In the genomic region with DNA sequence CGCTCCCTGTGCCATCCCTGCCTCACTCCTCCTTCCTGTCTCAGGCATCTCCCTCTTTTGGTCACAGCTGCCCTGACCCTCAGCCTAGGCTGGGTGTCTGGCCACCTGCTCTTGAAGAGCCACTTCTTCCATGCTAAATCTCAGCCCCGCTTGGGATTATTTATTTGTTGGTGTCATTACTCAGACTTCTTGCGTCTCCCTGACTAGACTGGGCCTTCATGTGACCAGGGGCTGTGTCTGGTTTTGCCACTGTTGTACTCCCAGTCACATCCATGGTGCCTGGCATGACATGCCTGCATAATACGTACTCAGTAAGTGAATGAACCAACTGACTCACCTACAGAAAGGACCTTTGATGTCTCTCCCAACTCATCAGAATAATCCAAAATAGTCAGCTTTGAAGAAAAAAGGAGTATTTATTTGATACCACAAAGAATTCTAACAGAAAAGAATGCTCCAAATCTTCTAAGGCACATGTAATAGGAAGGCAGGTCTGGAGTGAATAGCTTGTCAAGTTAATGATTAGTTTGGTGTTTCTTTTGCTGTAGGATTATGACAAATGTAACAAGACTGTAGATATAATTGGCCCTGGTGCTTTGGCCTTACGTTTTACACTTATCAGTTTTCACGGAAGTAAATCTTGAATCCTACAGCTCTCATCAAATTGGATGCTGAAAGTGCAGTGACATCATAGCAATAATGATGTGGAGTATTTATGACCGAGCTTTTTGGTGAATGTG, we compare ENCODE assay signal across 22 cellular contexts.
DNase-seq lines count a peak whose midpoint lies in the region; ATAC-seq, FAIRE-seq and TF ChIP-seq lines count a peak whose summit lies in the region.
"Had no signal": no experiment of that assay in that cellular context is flagged by ENCODE, and none has a peak within 500 bp of the region (broad histone marks: within the 10 kb centered on the region; RNA-seq: fewer than 3 reads in every experiment).

No MANE protein-coding gene starts in this region.

- no peak overlapping the region for H3K23ac ChIP-seq in mesenchymal stem cell (ENCODE audit: low read length in 2 of 2)

- H3K4me1 ChIP-seq in HepG2 (ENCODE audit: insufficient read depth, low read length): peaks cover 57% of the 10 kb centered on the region
- H3K4me1 ChIP-seq in right lobe of liver: no peaks in the 10 kb centered on the region
- peaks cover 10% of the 10 kb centered on the region for H3K4me1 ChIP-seq in mesenchymal stem cell (ENCODE audit: control insufficient read depth, insufficient read depth, low read depth, low read length)
- H3K4me1 ChIP-seq: HAP-1, prostate gland, vagina had no signal

- H2BK12ac ChIP-seq in mesenchymal stem cell (ENCODE audit: low read length in 2 of 2): peak overlapping the region; percentile 51 to 75

- H3K4me3 ChIP-seq in HepG2 (replicated peaks in 1 of 3; ENCODE audit: insufficient read depth in 1 of 3, low read depth in 2 of 3, low read length in 3 of 3) (no peak overlapping the region), right lobe of liver (no peak overlapping the region), epithelial cell of esophagus (ENCODE audit: low read length) (no peak overlapping the region), mesenchymal stem cell (ENCODE audit: insufficient read depth in 1 of 2, low read depth in 1 of 2, low read length in 2 of 2) (no peak overlapping the region)
- H3K4me3 ChIP-seq: HAP-1, heart right ventricle, prostate gland, vagina had no signal

- H2AK5ac ChIP-seq in mesenchymal stem cell (ENCODE audit: low read length, severe bottlenecking): peak overlapping the region; percentile 35

- H3K27ac ChIP-seq in HepG2 (ENCODE audit: extremely low read length, insufficient read depth, low read length): no peak overlapping the region
- no peak overlapping the region for H3K27ac ChIP-seq in right lobe of liver
- H3K27ac ChIP-seq in mesenchymal stem cell (ENCODE audit: low read length, poor library complexity, severe bottlenecking): peak overlapping the region; percentile 77
- H3K27ac ChIP-seq: prostate gland, vagina had no signal

- ATAC-seq in HepG2 (peak; percentile 53; the same call in 2 of the 3 replicates), right lobe of liver (no peak), GM21367 (IDR thresholded peaks at IDR 0.05; ENCODE audit: unreplicated experiment) (no peak), HG02610 (IDR thresholded peaks at IDR 0.05; ENCODE audit: unreplicated experiment) (no peak)
- ATAC-seq: activated CD8-positive, alpha-beta memory T cell treated with anti-CD3 and anti-CD28 coated beads, Interleukin-2, amount 10 ng/mL, durations not matched to agents 7 days and 5 days had no signal

- H2BK15ac ChIP-seq in mesenchymal stem cell (ENCODE audit: low read depth, poor library complexity, severe bottlenecking): peak overlapping the region; percentile 55

- TF ChIP-seq RAD21 in HepG2 (CRISPR knock-in tag; IDR thresholded peaks at IDR 0.05): no peak

- 0 out of 5 replicates have a peak, but pooled peaks cover 0 to 1% of the 10 kb centered on the region in 2 experiments for H3K27me3 ChIP-seq in HepG2 (ENCODE audit: control insufficient read depth in 1 of 2, insufficient read depth in 2 of 2, low read length in 2 of 2)
- H3K27me3 ChIP-seq in right lobe of liver: no peaks in the 10 kb centered on the region
- no peaks in the 10 kb centered on the region for H3K27me3 ChIP-seq in mesenchymal stem cell (ENCODE audit: control insufficient read depth in 1 of 2, insufficient read depth in 1 of 2, low read length in 2 of 2)
- H3K27me3 ChIP-seq: vagina had no signal

- TF ChIP-seq EP300 in HepG2 (IDR thresholded peaks at IDR 0.05; ENCODE audit: low read depth in 2 of 2, low read length in 2 of 2): no peak
- TF ChIP-seq EP300 in HepG2 (CRISPR knock-in tag; IDR thresholded peaks at IDR 0.05; ENCODE audit: borderline replicate concordance): no peak

- no peak overlapping the region for H2BK120ac ChIP-seq in mesenchymal stem cell (ENCODE audit: low read depth, low read length)

- H3K36me3 ChIP-seq in HepG2 (replicated peaks in 1 of 2; ENCODE audit: control insufficient read depth in 1 of 2, insufficient read depth in 2 of 2, low read length in 2 of 2): no peaks in the 10 kb centered on the region
- H3K36me3 ChIP-seq in right lobe of liver: no peaks in the 10 kb centered on the region
- no peaks in the 10 kb centered on the region for H3K36me3 ChIP-seq in mesenchymal stem cell (ENCODE audit: control insufficient read depth in 1 of 2, insufficient read depth in 2 of 2, low read depth in 1 of 2, low read length in 2 of 2)
- H3K36me3 ChIP-seq: HAP-1, heart right ventricle, prostate gland, vagina had no signal

- no peaks in the 10 kb centered on the region for H3K9me3 ChIP-seq in HepG2 (ENCODE audit: low read length)
- H3K9me3 ChIP-seq in right lobe of liver: no peaks in the 10 kb centered on the region
- H3K9me3 ChIP-seq in mesenchymal stem cell (ENCODE audit: control insufficient read depth, low read length): no peaks in the 10 kb centered on the region
- H3K9me3 ChIP-seq: HAP-1, heart right ventricle, prostate gland, vagina had no signal

- H3K18ac ChIP-seq in mesenchymal stem cell (ENCODE audit: low read depth in 1 of 2, low read length in 2 of 2): peak overlapping the region in 1 of 2 experiments; percentile 31

- H4K20me1 ChIP-seq in HepG2 (ENCODE audit: insufficient read depth, low read length): no peaks in the 10 kb centered on the region

- DNase-seq in HepG2 (ENCODE audit: low spot score) (peak; percentile 50), right lobe of liver (no peak), epithelial cell of esophagus (ENCODE audit: low read depth) (peak; percentile 45), mesenchymal stem cell (peak; percentile 67), hypothalamus (lab: John Stamatoyannopoulos, UW) (no peak)
- no peak for DNase-seq in activated CD4-positive, alpha-beta T cell treated with anti-CD3 and anti-CD28 coated beads for 48 hours
- DNase-seq: activated CD8-positive, alpha-beta memory T cell treated with anti-CD3 and anti-CD28 coated beads, Interleukin-2, amount 10 ng/mL, durations not matched to agents 7 days and 5 days; activated effector memory CD4-positive, alpha-beta T cell treated with anti-CD3 and anti-CD28 coated beads, Interleukin-2, amount 50 U/mL, for 16 hours; central memory CD4-positive, alpha-beta T cell; effector CD4-positive, alpha-beta T cell; heart right ventricle; mesendoderm; NCI-H187; NCI-H226; NK-92 treated with Interleukin-12 subunit alpha and Interleukin-12 subunit beta, amount 100 ng/mL, for 24 hours; substantia nigra had no signal

- BruUV-seq in HepG2 (replicated peaks; lab: Mats Ljungman, UMichigan): no TSS peak

- H4K8ac ChIP-seq in mesenchymal stem cell (ENCODE audit: low read length): no peak overlapping the region

- H3K4ac ChIP-seq in mesenchymal stem cell (ENCODE audit: low read depth in 1 of 2, low read length in 2 of 2): peak overlapping the region in 1 of 2 experiments; percentile 11

- H3K14ac ChIP-seq in mesenchymal stem cell (ENCODE audit: low read length in 2 of 2): peak overlapping the region in 1 of 2 experiments; percentile 44

- H3K9ac ChIP-seq in HepG2 (ENCODE audit: insufficient read depth, low read depth, low read length): no peak overlapping the region
- no peak overlapping the region for H3K9ac ChIP-seq in mesenchymal stem cell (ENCODE audit: low read length)

- 46% methylated on average over 7 of the region's 7 CpGs for WGBS in HepG2 (ENCODE audit: low lambda C conversion rate)
- WGBS in right lobe of liver (ENCODE audit: insufficient coverage, low coverage, low lambda C conversion rate, missing lambda C conversion rate): 77% methylated on average over 7 of the region's 7 CpGs
- 74% methylated on average over 7 of the region's 7 CpGs for WGBS in mesenchymal stem cell

- H3K4me2 ChIP-seq in HepG2 (ENCODE audit: low read depth, low read length) (0 out of 2 replicates have a peak overlapping the region, but pooled peaks have one; percentile 8), mesenchymal stem cell (ENCODE audit: low read length, poor library complexity, severe bottlenecking) (no peak overlapping the region)

- H3K79me1 ChIP-seq in mesenchymal stem cell (replicated peaks; ENCODE audit: low read length, poor library complexity, severe bottlenecking): no peaks in the 10 kb centered on the region

- TF ChIP-seq POLR2A in HepG2 (IDR thresholded peaks at IDR 0.05; ENCODE audit: insufficient read depth in 1 of 2, low read depth in 2 of 2, low read length in 2 of 2) (no peak), right lobe of liver (IDR thresholded peaks at IDR 0.05) (no peak)

- H2AFZ ChIP-seq in HepG2 (ENCODE audit: low read length) (no peak overlapping the region), mesenchymal stem cell (ENCODE audit: low read depth, low read length) (no peak overlapping the region)

- no peak for FAIRE-seq in HepG2 (lab: Jason Lieb, UNC)
- FAIRE-seq: GM12891 had no signal

- intact Hi-C loops in HepG2 (cut with micrococcal nuclease; ENCODE audit: unreplicated experiment): no loop called here
- intact Hi-C loops in right lobe of liver (cut with DNase I): no loop called here

- no peak overlapping the region for H4K91ac ChIP-seq in mesenchymal stem cell (ENCODE audit: low read length)

- H2BK5ac ChIP-seq in mesenchymal stem cell (ENCODE audit: low read depth, low read length, poor library complexity, severe bottlenecking): peak overlapping the region; percentile 12

- TF ChIP-seq CTCF in HepG2 (CRISPR knock-in tag; IDR thresholded peaks at IDR 0.05) (no peak), right lobe of liver (IDR thresholded peaks at IDR 0.05) (no peak), epithelial cell of esophagus (IDR thresholded peaks at IDR 0.05; ENCODE audit: insufficient read depth, low read depth, low read length, missing control alignments) (no peak)

- CTCF ChIA-PET in HepG2 (lab: Yijun Ruan, JAX; ENCODE audit: low intra/inter-chr PET ratio, low total read pairs): no interaction called here

- in situ Hi-C loops in HepG2 (cut with HindIII; ENCODE audit: extremely low pct_ligation_motif_present, low pct_unique_long_range_greater_than_20kb): no loop called here

- H3K79me2 ChIP-seq in HepG2 (ENCODE audit: insufficient read depth, low read length): no peaks in the 10 kb centered on the region

- POLR2A ChIA-PET in HepG2 (lab: Yijun Ruan, JAX): interaction anchor here (0.6 to 0.7 kb wide), 2 partner anchors 14 to 202 kb away, joined by 3 read pairs; no protein-coding TSS in a partner anchor

TF ChIP-seq in HepG2, 621 proteins besides CTCF, POLR2A, EP300 and RAD21:
- TF ChIP-seq ZBTB7B (CRISPR knock-in tag; IDR thresholded peaks at IDR 0.05): no peak
- peak; percentile 47; the same call in 1 of the 2 replicates for TF ChIP-seq CREB1 (IDR thresholded peaks at IDR 0.05)
- TF ChIP-seq CREB1 (CRISPR knock-in tag; IDR thresholded peaks at IDR 0.05): no peak
- TF ChIP-seq MYC (CRISPR knock-in tag; IDR thresholded peaks at IDR 0.05; ENCODE audit: borderline replicate concordance): no peak
- no peak for TF ChIP-seq ZFP37 (CRISPR knock-in tag; IDR thresholded peaks at IDR 0.05; ENCODE audit: borderline replicate concordance)
TF ChIP-seq in HepG2: peak in this region for 1.

Comparison
In these comparisons a context has a peak if more than half of its experiments do, and no peak if none do; other contexts are left out.
1. DNase-seq: peak in HepG2 (single experiment), epithelial cell of esophagus (single experiment) and mesenchymal stem cell (single experiment); none in right lobe of liver (0 of 3), activated CD4-positive, alpha-beta T cell treated with anti-CD3 and anti-CD28 coated beads for 48 hours (single experiment) and hypothalamus (0 of 51).